Comparison of ENCODE assay signal across 1 cellular context in the genomic region with DNA sequence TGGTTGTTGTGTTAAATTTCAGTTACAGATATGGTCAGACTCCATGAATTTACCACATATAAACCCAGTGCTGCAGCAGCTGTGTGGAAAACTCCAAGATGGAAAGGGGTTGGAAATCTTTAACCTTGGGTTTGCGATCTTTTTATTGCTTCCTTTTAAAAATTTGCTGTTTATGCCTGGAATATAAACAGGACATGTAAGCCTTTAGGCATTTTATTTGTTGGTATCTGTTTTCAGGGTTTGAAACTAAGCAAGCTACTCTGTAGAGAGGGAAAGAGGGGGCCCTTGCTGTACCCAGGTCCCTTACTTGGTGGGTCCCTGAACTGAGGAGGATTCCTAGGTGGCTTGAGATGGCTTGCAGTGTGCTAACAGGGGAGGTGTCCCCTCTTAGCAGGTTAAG.
TF ChIP-seq lines count a peak whose summit lies in the region.

No MANE protein-coding gene starts in this region.

TF ChIP-seq in K562, 482 proteins besides CTCF, POLR2A, EP300 and RAD21 (continued from another document):
- TF ChIP-seq, protein P1, sequence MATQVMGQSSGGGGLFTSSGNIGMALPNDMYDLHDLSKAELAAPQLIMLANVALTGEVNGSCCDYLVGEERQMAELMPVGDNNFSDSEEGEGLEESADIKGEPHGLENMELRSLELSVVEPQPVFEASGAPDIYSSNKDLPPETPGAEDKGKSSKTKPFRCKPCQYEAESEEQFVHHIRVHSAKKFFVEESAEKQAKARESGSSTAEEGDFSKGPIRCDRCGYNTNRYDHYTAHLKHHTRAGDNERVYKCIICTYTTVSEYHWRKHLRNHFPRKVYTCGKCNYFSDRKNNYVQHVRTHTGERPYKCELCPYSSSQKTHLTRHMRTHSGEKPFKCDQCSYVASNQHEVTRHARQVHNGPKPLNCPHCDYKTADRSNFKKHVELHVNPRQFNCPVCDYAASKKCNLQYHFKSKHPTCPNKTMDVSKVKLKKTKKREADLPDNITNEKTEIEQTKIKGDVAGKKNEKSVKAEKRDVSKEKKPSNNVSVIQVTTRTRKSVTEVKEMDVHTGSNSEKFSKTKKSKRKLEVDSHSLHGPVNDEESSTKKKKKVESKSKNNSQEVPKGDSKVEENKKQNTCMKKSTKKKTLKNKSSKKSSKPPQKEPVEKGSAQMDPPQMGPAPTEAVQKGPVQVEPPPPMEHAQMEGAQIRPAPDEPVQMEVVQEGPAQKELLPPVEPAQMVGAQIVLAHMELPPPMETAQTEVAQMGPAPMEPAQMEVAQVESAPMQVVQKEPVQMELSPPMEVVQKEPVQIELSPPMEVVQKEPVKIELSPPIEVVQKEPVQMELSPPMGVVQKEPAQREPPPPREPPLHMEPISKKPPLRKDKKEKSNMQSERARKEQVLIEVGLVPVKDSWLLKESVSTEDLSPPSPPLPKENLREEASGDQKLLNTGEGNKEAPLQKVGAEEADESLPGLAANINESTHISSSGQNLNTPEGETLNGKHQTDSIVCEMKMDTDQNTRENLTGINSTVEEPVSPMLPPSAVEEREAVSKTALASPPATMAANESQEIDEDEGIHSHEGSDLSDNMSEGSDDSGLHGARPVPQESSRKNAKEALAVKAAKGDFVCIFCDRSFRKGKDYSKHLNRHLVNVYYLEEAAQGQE (CRISPR knock-in tag; IDR thresholded peaks at IDR 0.05; ENCODE audit: low read depth), result no peak
- TF ChIP-seq XRCC5 (IDR thresholded peaks at IDR 0.05; ENCODE audit: low read depth, low read length) (no peak), SMC3 (conservative IDR thresholded peaks at IDR 0.05; ENCODE audit: insufficient read depth, low read depth, low read length) (no peak), PTTG1 (tag; IDR thresholded peaks at IDR 0.05; ENCODE audit: low read depth) (no peak), L3MBTL2 (IDR thresholded peaks at IDR 0.05) (no peak), RBM15 (IDR thresholded peaks at IDR 0.05; ENCODE audit: insufficient read depth, low read length) (no peak), ZFPM2 (CRISPR knock-in tag; IDR thresholded peaks at IDR 0.05) (no peak), CHCHD3 (CRISPR knock-in tag; IDR thresholded peaks at IDR 0.05) (no peak), SNIP1 (IDR thresholded peaks at IDR 0.05; ENCODE audit: low read depth) (no peak), HDAC1 (IDR thresholded peaks at IDR 0.05) (no peak), TBP (optimal IDR thresholded peaks at IDR 0.05; ENCODE audit: low read depth, low read length) (no peak), MEIS2 (IDR thresholded peaks at IDR 0.05; ENCODE audit: partially characterized antibody) (no peak), SPI1 (IDR thresholded peaks at IDR 0.05; ENCODE audit: borderline replicate concordance, low read depth, low read length) (no peak), ZNF23 (CRISPR knock-in tag; IDR thresholded peaks at IDR 0.05) (no peak)
- TF ChIP-seq, protein P2, sequence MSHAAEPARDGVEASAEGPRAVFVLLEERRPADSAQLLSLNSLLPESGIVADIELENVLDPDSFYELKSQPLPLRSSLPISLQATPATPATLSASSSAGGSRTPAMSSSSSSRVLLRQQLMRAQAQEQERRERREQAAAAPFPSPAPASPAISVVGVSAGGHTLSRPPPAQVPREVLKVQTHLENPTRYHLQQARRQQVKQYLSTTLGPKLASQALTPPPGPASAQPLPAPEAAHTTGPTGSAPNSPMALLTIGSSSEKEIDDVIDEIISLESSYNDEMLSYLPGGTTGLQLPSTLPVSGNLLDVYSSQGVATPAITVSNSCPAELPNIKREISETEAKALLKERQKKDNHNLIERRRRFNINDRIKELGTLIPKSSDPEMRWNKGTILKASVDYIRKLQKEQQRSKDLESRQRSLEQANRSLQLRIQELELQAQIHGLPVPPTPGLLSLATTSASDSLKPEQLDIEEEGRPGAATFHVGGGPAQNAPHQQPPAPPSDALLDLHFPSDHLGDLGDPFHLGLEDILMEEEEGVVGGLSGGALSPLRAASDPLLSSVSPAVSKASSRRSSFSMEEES (CRISPR knock-in tag; IDR thresholded peaks at IDR 0.05), result no peak
- TF ChIP-seq, protein P3, sequence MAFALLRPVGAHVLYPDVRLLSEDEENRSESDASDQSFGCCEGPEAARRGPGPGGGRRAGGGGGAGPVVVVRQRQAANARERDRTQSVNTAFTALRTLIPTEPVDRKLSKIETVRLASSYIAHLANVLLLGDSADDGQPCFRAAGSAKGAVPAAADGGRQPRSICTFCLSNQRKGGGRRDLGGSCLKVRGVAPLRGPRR (CRISPR knock-in tag; IDR thresholded peaks at IDR 0.05), result no peak
- TF ChIP-seq, protein P4, sequence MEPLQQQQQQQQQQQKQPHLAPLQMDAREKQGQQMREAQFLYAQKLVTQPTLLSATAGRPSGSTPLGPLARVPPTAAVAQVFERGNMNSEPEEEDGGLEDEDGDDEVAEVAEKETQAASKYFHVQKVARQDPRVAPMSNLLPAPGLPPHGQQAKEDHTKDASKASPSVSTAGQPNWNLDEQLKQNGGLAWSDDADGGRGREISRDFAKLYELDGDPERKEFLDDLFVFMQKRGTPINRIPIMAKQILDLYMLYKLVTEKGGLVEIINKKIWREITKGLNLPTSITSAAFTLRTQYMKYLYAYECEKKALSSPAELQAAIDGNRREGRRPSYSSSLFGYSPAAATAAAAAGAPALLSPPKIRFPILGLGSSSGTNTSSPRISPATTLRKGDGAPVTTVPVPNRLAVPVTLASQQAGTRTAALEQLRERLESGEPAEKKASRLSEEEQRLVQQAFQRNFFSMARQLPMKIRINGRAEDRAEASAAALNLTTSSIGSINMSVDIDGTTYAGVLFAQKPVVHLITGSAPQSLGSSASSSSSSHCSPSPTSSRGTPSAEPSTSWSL (CRISPR knock-in tag; IDR thresholded peaks at IDR 0.05; ENCODE audit: borderline replicate concordance), result no peak
TF ChIP-seq in K562: peak in this region for 0.
